In genomic region chr14:100819829-100820475, GRCh38 we compare ENCODE assay signal across 27 cellular contexts. TPM values are rescaled to one million over a fixed set of nuclear protein-coding genes. Genes with fewer than 3 reads are reported as not detected.
DNase-seq lines count a peak whose midpoint lies in the region; ATAC-seq, FAIRE-seq and TF ChIP-seq lines count a peak whose summit lies in the region.
"Had no signal": no experiment of that assay in that cellular context is flagged by ENCODE, and none has a peak within 500 bp of the region (broad histone marks: within the 10 kb centered on the region; RNA-seq: fewer than 3 reads in every experiment).

No MANE protein-coding gene starts in this region.

- H3K36me3 ChIP-seq in Caco-2 (ENCODE audit: control insufficient read depth, insufficient read depth, low read length) (no peaks in the 10 kb centered on the region), mesenchymal stem cell (ENCODE audit: control insufficient read depth in 1 of 2, insufficient read depth in 2 of 2, low read depth in 1 of 2, low read length in 2 of 2) (no peaks in the 10 kb centered on the region), trophoblast cell (ENCODE audit: control insufficient read depth in 1 of 2, insufficient read depth in 2 of 2, low read length in 2 of 2) (no peaks in the 10 kb centered on the region)

- H2BK15ac ChIP-seq in mesenchymal stem cell (ENCODE audit: low read depth, poor library complexity, severe bottlenecking): no peak overlapping the region

- no peak overlapping the region for H4K12ac ChIP-seq in trophoblast cell (ENCODE audit: low read depth, low read length)

- no peak overlapping the region for H2AFZ ChIP-seq in mesenchymal stem cell (ENCODE audit: low read depth, low read length)
- H2AFZ ChIP-seq in trophoblast cell (ENCODE audit: insufficient read depth, low read length, poor library complexity): no peak overlapping the region
- H2AFZ ChIP-seq: PC-9 had no signal

- H3K9ac ChIP-seq in mesenchymal stem cell (ENCODE audit: low read length) (no peak overlapping the region), trophoblast cell (ENCODE audit: low read length) (no peak overlapping the region)
- H3K9ac ChIP-seq: KMS-11 had no signal

- no peak for TF ChIP-seq EP300 in A549 (IDR thresholded peaks at IDR 0.05)

- H3K14ac ChIP-seq in mesenchymal stem cell (ENCODE audit: low read length in 2 of 2) (peak overlapping the region in 1 of 2 experiments; percentile 99), trophoblast cell (ENCODE audit: low read length) (no peak overlapping the region)

- H3K27ac Mint-ChIP-seq in Caco-2 (ENCODE audit: unreplicated experiment): peak overlapping the region; percentile 35
- H3K27ac Mint-ChIP-seq: B cell; CD8-positive, alpha-beta T cell had no signal

- BruUV-seq in Caco-2 (replicated peaks; lab: Mats Ljungman, UMichigan): no TSS peak

- no peak overlapping the region for H3K4me2 ChIP-seq in A549
- H3K4me2 ChIP-seq in mesenchymal stem cell (ENCODE audit: low read length, poor library complexity, severe bottlenecking): no peak overlapping the region
- H3K4me2 ChIP-seq in trophoblast cell (ENCODE audit: low read length): no peak overlapping the region
- H3K4me2 ChIP-seq: KMS-11, PC-9 had no signal

- no peak overlapping the region for H2AK5ac ChIP-seq in mesenchymal stem cell (ENCODE audit: low read length, severe bottlenecking)
- no peak overlapping the region for H2AK5ac ChIP-seq in trophoblast cell (ENCODE audit: low read length)

- TF ChIP-seq CTCF in A549 (IDR thresholded peaks at IDR 0.05) (no peak), Caco-2 (IDR thresholded peaks at IDR 0.05; ENCODE audit: insufficient read depth in 1 of 2, low read depth in 1 of 2, low read length in 1 of 2, severe bottlenecking in 1 of 2, unreplicated experiment in 1 of 2) (no peak)

- no peak overlapping the region for H2BK5ac ChIP-seq in mesenchymal stem cell (ENCODE audit: low read depth, low read length, poor library complexity, severe bottlenecking)
- no peak overlapping the region for H2BK5ac ChIP-seq in trophoblast cell (ENCODE audit: low read depth, low read length, poor library complexity)

- intact Hi-C loops in Caco-2 (cut with micrococcal nuclease; ENCODE audit: unreplicated experiment): no loop called here

- H3K9me3 ChIP-seq in A549: no peaks in the 10 kb centered on the region
- no peaks in the 10 kb centered on the region for H3K9me3 ChIP-seq in Caco-2
- H3K9me3 ChIP-seq in mesenchymal stem cell (ENCODE audit: control insufficient read depth, low read length): no peaks in the 10 kb centered on the region
- H3K9me3 ChIP-seq in trophoblast cell (ENCODE audit: insufficient read depth, low read depth, low read length): no peaks in the 10 kb centered on the region

- peaks cover 18% of the 10 kb centered on the region for H3K4me1 Mint-ChIP-seq in Caco-2 (ENCODE audit: low read depth, unreplicated experiment)

- H3K79me1 ChIP-seq in mesenchymal stem cell (replicated peaks; ENCODE audit: low read length, poor library complexity, severe bottlenecking): no peaks in the 10 kb centered on the region
- no peaks in the 10 kb centered on the region for H3K79me1 ChIP-seq in trophoblast cell (ENCODE audit: low read length)

- H3K27ac ChIP-seq in A549 (no peak overlapping the region), mesenchymal stem cell (ENCODE audit: low read length, poor library complexity, severe bottlenecking) (no peak overlapping the region), trophoblast cell (ENCODE audit: low read depth, low read length) (no peak overlapping the region)
- H3K27ac ChIP-seq: C4-2B, KMS-11, PC-9 had no signal

- H3K18ac ChIP-seq in mesenchymal stem cell (ENCODE audit: low read depth in 1 of 2, low read length in 2 of 2) (peak overlapping the region; percentile 52 to 95), trophoblast cell (ENCODE audit: low read length) (no peak overlapping the region)

- TF ChIP-seq RAD21 in A549 (conservative IDR thresholded peaks at IDR 0.05 in 1 of 2, IDR thresholded peaks at IDR 0.05 in 1 of 2): no peak

- H2BK12ac ChIP-seq in mesenchymal stem cell (ENCODE audit: low read length in 2 of 2) (peak overlapping the region; percentile 0 to 95), trophoblast cell (ENCODE audit: low read length) (no peak overlapping the region)

- H3K9me3 Mint-ChIP-seq in Caco-2 (ENCODE audit: unreplicated experiment): no peaks in the 10 kb centered on the region
- H3K9me3 Mint-ChIP-seq: CD8-positive, alpha-beta T cell had no signal

- H2BK120ac ChIP-seq in mesenchymal stem cell (ENCODE audit: low read depth, low read length) (peak overlapping the region; percentile 7), trophoblast cell (ENCODE audit: insufficient read depth, low read length, poor library complexity) (no peak overlapping the region)

- H3K4me3 ChIP-seq in A549 (no peak overlapping the region), Caco-2 (ENCODE audit: low read depth, low read length) (no peak overlapping the region), mesenchymal stem cell (ENCODE audit: insufficient read depth in 1 of 2, low read depth in 1 of 2, low read length in 2 of 2) (peak overlapping the region in 1 of 2 experiments; percentile 29), trophoblast cell (ENCODE audit: low read depth, low read length) (peak overlapping the region; percentile 31)
- H3K4me3 ChIP-seq: PC-9 had no signal

- no peaks in the 10 kb centered on the region for H3K27me3 Mint-ChIP-seq in Caco-2 (ENCODE audit: insufficient read depth, unreplicated experiment)

- 91% methylated on average over 22 of the region's 22 CpGs for WGBS in A549 (ENCODE audit: missing lambda C conversion rate)
- 93% methylated on average over 20 of the region's 22 CpGs for WGBS in mesenchymal stem cell
- no CpG with 5 or more reads among the region's 22 CpGs for WGBS in trophoblast cell (ENCODE audit: extremely low coverage, insufficient coverage, insufficient read length)

- H4K8ac ChIP-seq in mesenchymal stem cell (ENCODE audit: low read length) (peak overlapping the region; percentile 28), trophoblast cell (ENCODE audit: low read depth, low read length) (no peak overlapping the region)

- H3K27me3 ChIP-seq in Caco-2 (replicated peaks; ENCODE audit: control insufficient read depth, insufficient read depth, low read length) (no peaks in the 10 kb centered on the region), mesenchymal stem cell (ENCODE audit: control insufficient read depth in 1 of 2, insufficient read depth in 1 of 2, low read length in 2 of 2) (peaks cover 6 to 25% of the 10 kb centered on the region in 2 experiments), trophoblast cell (ENCODE audit: insufficient read depth, low read length) (no peaks in the 10 kb centered on the region)

- H3K23ac ChIP-seq in mesenchymal stem cell (ENCODE audit: low read length in 2 of 2) (no peak overlapping the region), trophoblast cell (ENCODE audit: low read length) (no peak overlapping the region)

- H3K4ac ChIP-seq in mesenchymal stem cell (ENCODE audit: low read depth in 1 of 2, low read length in 2 of 2) (peak overlapping the region; percentile 30 to 40), trophoblast cell (ENCODE audit: low read depth, low read length) (no peak overlapping the region)

- peaks cover 6% of the 10 kb centered on the region for H3K36me3 Mint-ChIP-seq in Caco-2 (ENCODE audit: insufficient read depth, unreplicated experiment)
- H3K36me3 Mint-ChIP-seq: CD8-positive, alpha-beta T cell had no signal

- ATAC-seq in A549 (no peak), GM21515 (IDR thresholded peaks at IDR 0.05; ENCODE audit: unreplicated experiment) (no peak)
- ATAC-seq: CD8-positive, alpha-beta T cell had no signal

- DNase-seq in A549 (ENCODE audit: low read depth in 1 of 2, low spot score in 1 of 2) (no peak), Caco-2 (no peak), mesenchymal stem cell (no peak), trophoblast cell (no peak), urothelium cell line (ENCODE audit: low spot score) (no peak), COLO829 (ENCODE audit: low spot score) (no peak)
- DNase-seq: Calu3; CD8-positive, alpha-beta T cell; DMS79 treated with DMSO at 0.1 percent for 48 hours; GF-D8; H7; IMR-90; MM.1S; NCI-H2029; NCI-H446; NCI-H524 treated with DMSO at 0.1 percent for 48 hours; NCI-H82; PC-9; SHP77 had no signal

- peak overlapping the region; percentile 22 for H3K4me3 Mint-ChIP-seq in Caco-2 (ENCODE audit: unreplicated experiment)
- H3K4me3 Mint-ChIP-seq: B cell; CD8-positive, alpha-beta T cell had no signal

- H3K79me2 ChIP-seq in trophoblast cell (ENCODE audit: control insufficient read depth, insufficient read depth, low read length, poor library complexity): no peaks in the 10 kb centered on the region

- peak overlapping the region; percentile 93 for H4K91ac ChIP-seq in mesenchymal stem cell (ENCODE audit: low read length)
- H4K91ac ChIP-seq in trophoblast cell (ENCODE audit: low read depth, low read length): no peak overlapping the region

- CTCF ChIA-PET in A549 (lab: Yijun Ruan, JAX): no interaction called here
- CTCF ChIA-PET in Caco-2 (lab: Charles Lee): no interaction called here

- H3K4me1 ChIP-seq in A549 (no peaks in the 10 kb centered on the region), Caco-2 (peaks cover 24% of the 10 kb centered on the region), mesenchymal stem cell (ENCODE audit: control insufficient read depth, insufficient read depth, low read depth, low read length) (peaks cover 2% of the 10 kb centered on the region), trophoblast cell (ENCODE audit: control insufficient read depth in 1 of 2, insufficient read depth in 2 of 2, low read length in 2 of 2) (no peaks in the 10 kb centered on the region)

- POLR2A ChIA-PET in A549 (lab: Yijun Ruan, JAX): no interaction called here
- POLR2A ChIA-PET in Caco-2 (lab: Charles Lee): no interaction called here

- FAIRE-seq in A549 (lab: Jason Lieb, UNC): no peak
- no peak for FAIRE-seq in urothelium cell line (lab: Jason Lieb, UNC)
- FAIRE-seq: GM12891, GM19239, HTR-8/SVneo had no signal

- TF ChIP-seq POLR2A in A549 (IDR thresholded peaks at IDR 0.05; ENCODE audit: low read length): no peak

TF ChIP-seq in A549, 52 proteins besides CTCF, POLR2A, EP300 and RAD21:
- TF ChIP-seq ZFP36 (IDR thresholded peaks at IDR 0.05; ENCODE audit: borderline replicate concordance, partially characterized antibody): peak; percentile 45
- TF ChIP-seq KDM1A (IDR thresholded peaks at IDR 0.05; ENCODE audit: low read depth): no peak

RNA-seq across cellular contexts. Expression of gene MEG3, which starts 6.0 kb away (rescaled TPM):
- polyA plus RNA-seq in A549 (2011; rRNA removed) (27.0 and 38.0 TPM in 2 replicates), A549 (2017; fragmentation: RNase III; extraction: RNeasy Plus Mini Kit Qiagen cat#74134 plus additional on column Dnase treatment) (56.7 to 66.4 TPM (median 57.8 TPM) in 3 replicates)
- polyA plus RNA-seq in A549 (2012; cell fraction: cytosol; rRNA removed): 19.9 and 24.5 TPM in 2 replicates
- polyA plus RNA-seq in A549 (2012; cell fraction: nucleus; rRNA removed): 367 and 439 TPM in 2 replicates
- 14.8 and 15.7 TPM in 2 replicates for polyA minus RNA-seq in A549 (2011; rRNA and poly(A)+ RNA removed)
- 0.37 TPM in 1 of 2 replicates, not detected in the other for total RNA-seq in Caco-2 (2022)
- 0.12 TPM for polyA plus RNA-seq in mesenchymal stem cell (2013, experiment 1 of 2)
- polyA plus RNA-seq in mesenchymal stem cell (2013, experiment 2 of 2): 0.01 TPM
- polyA plus RNA-seq in trophoblast cell (2013): 0.18 and 0.23 TPM in 2 replicates
- total RNA-seq: B cell; Calu3; CD8-positive, alpha-beta T cell; PC-9; SK-MEL-5 had no signal
